ENCODE assay signal across 1 cellular context in the genomic region with DNA sequence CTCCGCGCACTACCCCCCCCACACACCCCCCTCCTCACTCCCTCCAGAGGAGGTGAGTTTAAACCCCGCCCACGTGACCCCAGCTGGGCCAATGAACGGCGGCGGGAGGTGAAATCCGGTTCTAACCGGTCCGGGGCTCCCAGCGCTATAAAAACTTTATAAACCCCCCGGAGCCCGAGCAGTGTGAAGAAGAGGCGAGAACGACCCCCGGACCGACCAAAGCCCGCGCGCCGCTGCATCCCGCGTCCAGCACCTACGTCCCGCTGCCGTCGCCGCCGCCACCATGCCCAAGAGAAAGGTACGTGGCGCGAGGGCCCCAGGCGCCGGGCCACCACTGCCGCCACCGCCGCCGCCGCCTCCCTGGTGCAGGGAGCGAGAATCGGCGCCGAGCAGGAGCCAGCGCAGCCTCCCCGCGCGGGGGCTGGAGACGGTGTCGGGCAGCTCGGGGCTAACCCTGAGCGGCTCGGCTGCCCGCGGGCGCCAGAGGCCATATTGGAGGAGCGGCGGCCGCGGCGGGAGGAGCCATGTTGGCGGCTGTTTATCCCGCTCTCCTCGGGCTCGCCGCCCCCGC.
TF ChIP-seq lines count a peak whose summit lies in the region.

TSS of gene HMGN2 (plus strand) at position 111 of the 571 bp plus-strand sequence. CDS start at position 284, 173 bp downstream.

TF ChIP-seq in GM12878, 131 proteins besides CTCF, POLR2A, EP300 and RAD21 (continued from another document and continues in another):
- no peak for TF ChIP-seq E2F8 (IDR thresholded peaks at IDR 0.05; ENCODE audit: low read depth, partially characterized antibody)
- TF ChIP-seq CHD4 (IDR thresholded peaks at IDR 0.05) = no peak
- no peak for TF ChIP-seq HCFC1 (IDR thresholded peaks at IDR 0.05; ENCODE audit: low read length)
- TF ChIP-seq ATF7 (IDR thresholded peaks at IDR 0.05; ENCODE audit: low read depth) = no peak
- peak; percentile 12 for TF ChIP-seq FOS (IDR thresholded peaks at IDR 0.05; ENCODE audit: borderline replicate concordance, extremely low read depth, insufficient read length)
- TF ChIP-seq EED (IDR thresholded peaks at IDR 0.05; ENCODE audit: low read depth) = no peak
- TF ChIP-seq, protein P1, sequence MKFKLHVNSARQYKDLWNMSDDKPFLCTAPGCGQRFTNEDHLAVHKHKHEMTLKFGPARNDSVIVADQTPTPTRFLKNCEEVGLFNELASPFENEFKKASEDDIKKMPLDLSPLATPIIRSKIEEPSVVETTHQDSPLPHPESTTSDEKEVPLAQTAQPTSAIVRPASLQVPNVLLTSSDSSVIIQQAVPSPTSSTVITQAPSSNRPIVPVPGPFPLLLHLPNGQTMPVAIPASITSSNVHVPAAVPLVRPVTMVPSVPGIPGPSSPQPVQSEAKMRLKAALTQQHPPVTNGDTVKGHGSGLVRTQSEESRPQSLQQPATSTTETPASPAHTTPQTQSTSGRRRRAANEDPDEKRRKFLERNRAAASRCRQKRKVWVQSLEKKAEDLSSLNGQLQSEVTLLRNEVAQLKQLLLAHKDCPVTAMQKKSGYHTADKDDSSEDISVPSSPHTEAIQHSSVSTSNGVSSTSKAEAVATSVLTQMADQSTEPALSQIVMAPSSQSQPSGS (IDR thresholded peaks at IDR 0.05; ENCODE audit: low read length) = no peak
- TF ChIP-seq FOXM1 (IDR thresholded peaks at IDR 0.05; ENCODE audit: low read depth, low read length) = no peak
- peak; percentile 82; the same call in 1 of the 2 replicates for TF ChIP-seq GATAD2B (conservative IDR thresholded peaks at IDR 0.05; ENCODE audit: low read depth)
- TF ChIP-seq SIX5 (IDR thresholded peaks at IDR 0.05; ENCODE audit: low read depth, low read length, severe bottlenecking) = no peak
- TF ChIP-seq CBX3 (IDR thresholded peaks at IDR 0.05; ENCODE audit: borderline replicate concordance, low read depth) = no peak
- TF ChIP-seq NBN (IDR thresholded peaks at IDR 0.05) = no peak
- TF ChIP-seq ZNF217 (IDR thresholded peaks at IDR 0.05) = 0 out of 2 replicates have a peak, but pooled peaks have one; percentile 35
- no peak for TF ChIP-seq NR2C2 (IDR thresholded peaks at IDR 0.05; ENCODE audit: borderline replicate concordance, control insufficient read depth, insufficient read length, low read depth)
- TF ChIP-seq MXI1 (IDR thresholded peaks at IDR 0.05; ENCODE audit: low read depth, low read length) = no peak
- no peak for TF ChIP-seq JUND (IDR thresholded peaks at IDR 0.05; ENCODE audit: low read depth, low read length)
- TF ChIP-seq ZNF622 (IDR thresholded peaks at IDR 0.05) = no peak
- TF ChIP-seq SKIL (IDR thresholded peaks at IDR 0.05; ENCODE audit: low read depth, poor library complexity, severe bottlenecking) = no peak
- TF ChIP-seq SREBF2 (IDR thresholded peaks at IDR 0.05; ENCODE audit: low read length) = no peak
- TF ChIP-seq POLR2AphosphoS5 (IDR thresholded peaks at IDR 0.05; ENCODE audit: low read length) = peak; percentile 80
- TF ChIP-seq RCOR1 (conservative IDR thresholded peaks at IDR 0.05; ENCODE audit: low read depth, low read length) = no peak
- TF ChIP-seq RB1 (IDR thresholded peaks at IDR 0.05; ENCODE audit: borderline replicate concordance) = peak; percentile 37; the same call in 1 of the 2 replicates
- TF ChIP-seq ZBTB40 (IDR thresholded peaks at IDR 0.05; ENCODE audit: borderline replicate concordance) = peak; percentile 93
- peak; percentile 78 for TF ChIP-seq POU2F2 (IDR thresholded peaks at IDR 0.05; ENCODE audit: borderline replicate concordance, low read depth, low read length)
- TF ChIP-seq NR2C1 (IDR thresholded peaks at IDR 0.05) = peak; percentile 40; the same call in 1 of the 2 replicates
- no peak for TF ChIP-seq SREBF1 (IDR thresholded peaks at IDR 0.05; ENCODE audit: low read length)
- no peak for TF ChIP-seq HDAC2 (IDR thresholded peaks at IDR 0.05)
- TF ChIP-seq ZBED1 (IDR thresholded peaks at IDR 0.05; ENCODE audit: borderline replicate concordance) = no peak; the same call in 1 of the 2 replicates
- no peak for TF ChIP-seq BMI1 (IDR thresholded peaks at IDR 0.05; ENCODE audit: borderline replicate concordance)
- no peak for TF ChIP-seq NFIC (IDR thresholded peaks at IDR 0.05; ENCODE audit: low read depth, low read length)
- peak; percentile 63 for TF ChIP-seq ZNF24 (IDR thresholded peaks at IDR 0.05)
- TF ChIP-seq ESRRA (IDR thresholded peaks at IDR 0.05; ENCODE audit: low read length) = no peak
- peak; percentile 59 for TF ChIP-seq NR2F1 (conservative IDR thresholded peaks at IDR 0.05)
- TF ChIP-seq MTA2 (IDR thresholded peaks at IDR 0.05; ENCODE audit: low read depth) = no peak
- no peak for TF ChIP-seq IRF3 (IDR thresholded peaks at IDR 0.05)
- TF ChIP-seq, protein P2, sequence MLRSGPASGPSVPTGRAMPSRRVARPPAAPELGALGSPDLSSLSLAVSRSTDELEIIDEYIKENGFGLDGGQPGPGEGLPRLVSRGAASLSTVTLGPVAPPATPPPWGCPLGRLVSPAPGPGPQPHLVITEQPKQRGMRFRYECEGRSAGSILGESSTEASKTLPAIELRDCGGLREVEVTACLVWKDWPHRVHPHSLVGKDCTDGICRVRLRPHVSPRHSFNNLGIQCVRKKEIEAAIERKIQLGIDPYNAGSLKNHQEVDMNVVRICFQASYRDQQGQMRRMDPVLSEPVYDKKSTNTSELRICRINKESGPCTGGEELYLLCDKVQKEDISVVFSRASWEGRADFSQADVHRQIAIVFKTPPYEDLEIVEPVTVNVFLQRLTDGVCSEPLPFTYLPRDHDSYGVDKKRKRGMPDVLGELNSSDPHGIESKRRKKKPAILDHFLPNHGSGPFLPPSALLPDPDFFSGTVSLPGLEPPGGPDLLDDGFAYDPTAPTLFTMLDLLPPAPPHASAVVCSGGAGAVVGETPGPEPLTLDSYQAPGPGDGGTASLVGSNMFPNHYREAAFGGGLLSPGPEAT (IDR thresholded peaks at IDR 0.05; ENCODE audit: low read depth) = no peak
- no peak for TF ChIP-seq EGR1 (IDR thresholded peaks at IDR 0.05; ENCODE audit: borderline replicate concordance in 1 of 2, low read depth in 2 of 2, low read length in 2 of 2)
- no peak for TF ChIP-seq REST (IDR thresholded peaks at IDR 0.05; ENCODE audit: low read depth, low read length)
- peak; percentile 72 for TF ChIP-seq SMAD5 (IDR thresholded peaks at IDR 0.05; ENCODE audit: low read depth)
- no peak for TF ChIP-seq RFX5 (IDR thresholded peaks at IDR 0.05; ENCODE audit: low read depth, low read length)
- no peak for TF ChIP-seq BCL11A (IDR thresholded peaks at IDR 0.05; ENCODE audit: low read depth, low read length)
- TF ChIP-seq MEF2B (IDR thresholded peaks at IDR 0.05; ENCODE audit: partially characterized antibody, poor library complexity, severe bottlenecking) = peak; percentile 32
- TF ChIP-seq MYC (IDR thresholded peaks at IDR 0.05; ENCODE audit: insufficient read depth, insufficient read length, insufficient replicate concordance, low read length, severe bottlenecking) = no peak
- TF ChIP-seq NFXL1 (IDR thresholded peaks at IDR 0.05; ENCODE audit: borderline replicate concordance) = 0 out of 2 replicates have a peak, but pooled peaks have one; percentile 30
